8 cellular contexts compared by ENCODE assay signal in the genomic region with DNA sequence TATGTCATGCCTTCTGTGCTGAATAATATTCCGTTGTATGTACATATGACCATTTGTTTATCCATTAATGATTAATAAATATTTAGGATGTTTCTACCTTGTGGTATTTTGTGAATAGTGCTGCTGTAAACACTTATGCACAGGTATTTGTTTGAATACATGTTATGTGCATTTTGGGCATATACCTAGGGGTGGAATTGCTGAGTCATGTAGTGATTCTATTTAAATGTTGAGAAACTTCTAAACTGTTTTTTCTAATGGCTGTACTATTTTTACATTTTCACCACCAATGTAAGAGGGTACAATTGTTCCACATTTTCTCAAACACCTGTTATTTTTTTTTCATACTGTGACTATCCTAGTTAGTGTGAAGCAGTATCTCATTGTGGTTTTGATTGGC.
"Had no signal": no experiment of that assay in that cellular context is flagged by ENCODE, and none has a peak within 500 bp of the region (broad histone marks: within the 10 kb centered on the region; RNA-seq: fewer than 3 reads in every experiment).

No MANE protein-coding gene starts in this region.

- H2AFZ ChIP-seq: GM23338 had no signal

- ATAC-seq: GM23338, HCT116 had no signal

- H3K4me1 ChIP-seq: HAP-1 had no signal

- FAIRE-seq: H1 had no signal

- H3K36me3 ChIP-seq: HAP-1 had no signal

- H3K9me3 ChIP-seq: HAP-1 had no signal

- H3K27ac ChIP-seq: HL-60 had no signal

- DNase-seq: H7, HFFc6, KG1 had no signal

- H3K4me2 ChIP-seq: GM23338 had no signal

- H3K4me3 ChIP-seq: GM23338, HAP-1 had no signal
